22 cellular contexts compared by ENCODE assay signal in genomic region chr4:170743633-170744032, GRCh38.
DNase-seq lines count a peak whose midpoint lies in the region; ATAC-seq, FAIRE-seq and TF ChIP-seq lines count a peak whose summit lies in the region.
"Had no signal": no experiment of that assay in that cellular context is flagged by ENCODE, and none has a peak within 500 bp of the region (broad histone marks: within the 10 kb centered on the region; RNA-seq: fewer than 3 reads in every experiment).

No MANE protein-coding gene starts in this region.

- no peaks in the 10 kb centered on the region for H3K27me3 ChIP-seq in HepG2 (ENCODE audit: control insufficient read depth in 1 of 2, insufficient read depth in 2 of 2, low read length in 2 of 2)
- H3K27me3 ChIP-seq in right lobe of liver, result no peaks in the 10 kb centered on the region
- no peaks in the 10 kb centered on the region for H3K27me3 ChIP-seq in SJCRH30
- H3K27me3 ChIP-seq in lower lobe of right lung (ENCODE audit: low read depth), result no peaks in the 10 kb centered on the region
- H3K27me3 ChIP-seq in mesendoderm (ENCODE audit: insufficient read depth, low read length, poor library complexity), result no peaks in the 10 kb centered on the region

- H3K9me3 ChIP-seq in HepG2 (ENCODE audit: low read length) (no peaks in the 10 kb centered on the region), right lobe of liver (no peaks in the 10 kb centered on the region), SJCRH30 (replicated peaks) (no peaks in the 10 kb centered on the region), lower lobe of right lung (no peaks in the 10 kb centered on the region)

- peak; percentile 31 for DNase-seq in HepG2 (ENCODE audit: low spot score)
- DNase-seq in right lobe of liver, result no peak
- peak; percentile 34 to 57 for DNase-seq in SJCRH30
- DNase-seq in lower lobe of right lung, result peak; percentile 27
- no peak for DNase-seq in HTR-8/SVneo (ENCODE audit: insufficient read length, low spot score)
- no peak for DNase-seq in NCI-H345 (lab: John Stamatoyannopoulos, UW)
- DNase-seq in NCI-H1092 (lab: John Stamatoyannopoulos, UW), result no peak
- no peak for DNase-seq in mesendoderm
- DNase-seq: AML-193; C1 segment of cervical spinal cord; CD8-positive, alpha-beta T cell; EL; GF-D8; Karpas-422; NCI-H1417 treated with DMSO at 0.1 percent for 48 hours; NCI-H1930; NCI-H524 treated with DMSO at 0.1 percent for 48 hours; PC-9; SIG-M5 had no signal

- H3K36me3 ChIP-seq in HepG2 (replicated peaks in 1 of 2; ENCODE audit: control insufficient read depth in 1 of 2, insufficient read depth in 2 of 2, low read length in 2 of 2), result no peaks in the 10 kb centered on the region
- H3K36me3 ChIP-seq in right lobe of liver, result no peaks in the 10 kb centered on the region
- H3K36me3 ChIP-seq in SJCRH30, result no peaks in the 10 kb centered on the region
- H3K36me3 ChIP-seq in lower lobe of right lung, result no peaks in the 10 kb centered on the region
- no peaks in the 10 kb centered on the region for H3K36me3 ChIP-seq in mesendoderm (ENCODE audit: control insufficient read depth, insufficient read depth, low read length)

- no peak overlapping the region for H3K4me2 ChIP-seq in HepG2 (ENCODE audit: low read depth, low read length)
- H3K4me2 ChIP-seq in mesendoderm (ENCODE audit: low read length), result no peak overlapping the region
- H3K4me2 ChIP-seq: PC-9 had no signal

- no peak overlapping the region for H3K27ac ChIP-seq in HepG2 (ENCODE audit: extremely low read length, insufficient read depth, low read length)
- H3K27ac ChIP-seq in right lobe of liver, result no peak overlapping the region
- no peak overlapping the region for H3K27ac ChIP-seq in SJCRH30
- H3K27ac ChIP-seq in lower lobe of right lung, result no peak overlapping the region
- no peak overlapping the region for H3K27ac ChIP-seq in mesendoderm (ENCODE audit: low read depth, low read length)
- H3K27ac ChIP-seq: PC-9, RWPE1 had no signal

- no peak overlapping the region for H3K56ac ChIP-seq in mesendoderm (ENCODE audit: low read length)

- no peak overlapping the region for H2AK5ac ChIP-seq in mesendoderm (ENCODE audit: low read length)

- 15% methylated on average over 13 of the region's 13 CpGs for WGBS in HepG2 (ENCODE audit: low lambda C conversion rate)
- WGBS in right lobe of liver (ENCODE audit: insufficient coverage, low coverage, low lambda C conversion rate, missing lambda C conversion rate), result 49% methylated on average over 12 of the region's 13 CpGs
- WGBS in mesendoderm (ENCODE audit: extremely low coverage, insufficient coverage, low lambda C conversion rate), result no CpG with 5 or more reads among the region's 13 CpGs

- H3K9ac ChIP-seq in HepG2 (ENCODE audit: insufficient read depth, low read depth, low read length) (no peak overlapping the region), mesendoderm (ENCODE audit: low read length) (no peak overlapping the region)

- no peak overlapping the region for H3K4me3 ChIP-seq in HepG2 (replicated peaks in 1 of 3; ENCODE audit: insufficient read depth in 1 of 3, low read depth in 2 of 3, low read length in 3 of 3)
- H3K4me3 ChIP-seq in right lobe of liver, result no peak overlapping the region
- peak overlapping the region; percentile 32 for H3K4me3 ChIP-seq in SJCRH30
- H3K4me3 ChIP-seq in lower lobe of right lung, result no peak overlapping the region
- H3K4me3 ChIP-seq in mesendoderm (ENCODE audit: low read length), result no peak overlapping the region
- H3K4me3 ChIP-seq: PC-9 had no signal

- POLR2A ChIA-PET in HepG2 (lab: Yijun Ruan, JAX), result no interaction called here

- H2BK120ac ChIP-seq in mesendoderm (ENCODE audit: low read depth, low read length), result no peak overlapping the region

- intact Hi-C loops in HepG2 (cut with micrococcal nuclease; ENCODE audit: unreplicated experiment) (no loop called here), right lobe of liver (cut with DNase I) (no loop called here), lower lobe of right lung (cut with DNase I) (no loop called here)

- TF ChIP-seq CTCF in HepG2 (CRISPR knock-in tag; IDR thresholded peaks at IDR 0.05) (no peak), right lobe of liver (IDR thresholded peaks at IDR 0.05) (no peak), lower lobe of right lung (IDR thresholded peaks at IDR 0.05) (no peak)

- CTCF ChIA-PET in HepG2 (lab: Yijun Ruan, JAX; ENCODE audit: low intra/inter-chr PET ratio, low total read pairs), result no interaction called here

- no peak overlapping the region for H3K18ac ChIP-seq in mesendoderm (ENCODE audit: low read length)

- H4K5ac ChIP-seq in mesendoderm (ENCODE audit: low read length), result no peak overlapping the region

- no peak for FAIRE-seq in HepG2 (lab: Jason Lieb, UNC)
- FAIRE-seq in HTR-8/SVneo (lab: Jason Lieb, UNC), result no peak
- FAIRE-seq: GM19239, H54 had no signal

- H3K4me1 ChIP-seq in HepG2 (ENCODE audit: insufficient read depth, low read length) (no peaks in the 10 kb centered on the region), right lobe of liver (no peaks in the 10 kb centered on the region), SJCRH30 (no peaks in the 10 kb centered on the region), lower lobe of right lung (no peaks in the 10 kb centered on the region), mesendoderm (ENCODE audit: control insufficient read depth, low read depth, low read length) (no peaks in the 10 kb centered on the region)

- H4K20me1 ChIP-seq in HepG2 (ENCODE audit: insufficient read depth, low read length), result no peaks in the 10 kb centered on the region

- TF ChIP-seq EP300 in HepG2 (IDR thresholded peaks at IDR 0.05; ENCODE audit: low read depth in 2 of 2, low read length in 2 of 2) (no peak), HepG2 (CRISPR knock-in tag; IDR thresholded peaks at IDR 0.05; ENCODE audit: borderline replicate concordance) (no peak)

- TF ChIP-seq RAD21 in HepG2 (CRISPR knock-in tag; IDR thresholded peaks at IDR 0.05), result no peak

- in situ Hi-C loops in HepG2 (cut with HindIII; ENCODE audit: extremely low pct_ligation_motif_present, low pct_unique_long_range_greater_than_20kb), result no loop called here

- H3K79me1 ChIP-seq in mesendoderm (ENCODE audit: low read length), result no peaks in the 10 kb centered on the region

- TF ChIP-seq POLR2A in HepG2 (IDR thresholded peaks at IDR 0.05; ENCODE audit: insufficient read depth in 1 of 2, low read depth in 2 of 2, low read length in 2 of 2), result no peak
- TF ChIP-seq POLR2A in right lobe of liver (IDR thresholded peaks at IDR 0.05), result no peak

- no peak overlapping the region for H3K23ac ChIP-seq in mesendoderm (ENCODE audit: low read length)

- BruUV-seq in HepG2 (replicated peaks; lab: Mats Ljungman, UMichigan), result no TSS peak

- no peak overlapping the region for H2BK15ac ChIP-seq in mesendoderm (replicated peaks; ENCODE audit: low read depth)

- H4K8ac ChIP-seq in mesendoderm (ENCODE audit: low read depth, low read length), result no peak overlapping the region

- H3K4ac ChIP-seq in mesendoderm (ENCODE audit: low read depth, low read length), result no peak overlapping the region

- H3K79me2 ChIP-seq in HepG2 (ENCODE audit: insufficient read depth, low read length) (no peaks in the 10 kb centered on the region), mesendoderm (ENCODE audit: control insufficient read depth, insufficient read depth, low read length) (no peaks in the 10 kb centered on the region)

- H2AFZ ChIP-seq in HepG2 (ENCODE audit: low read length), result no peak overlapping the region
- H2AFZ ChIP-seq: PC-9 had no signal

- H2BK5ac ChIP-seq in mesendoderm (ENCODE audit: low read length), result no peak overlapping the region

- ATAC-seq in HepG2 (no peak), right lobe of liver (no peak), lower lobe of right lung (peak; percentile 9 to 57)
- ATAC-seq: CD8-positive, alpha-beta T cell had no signal

TF ChIP-seq in HepG2, 621 proteins besides CTCF, POLR2A, EP300 and RAD21 (continues in another document):
- TF ChIP-seq ZNF720 (CRISPR knock-in tag; IDR thresholded peaks at IDR 0.05) (no peak), ZBTB7A (CRISPR knock-in tag; IDR thresholded peaks at IDR 0.05) (no peak), ZNF333 (CRISPR knock-in tag; IDR thresholded peaks at IDR 0.05; ENCODE audit: borderline replicate concordance) (no peak), NFKB2 (CRISPR knock-in tag; IDR thresholded peaks at IDR 0.05; ENCODE audit: borderline replicate concordance) (no peak), DPF2 (CRISPR knock-in tag; IDR thresholded peaks at IDR 0.05; ENCODE audit: borderline replicate concordance, low read depth) (no peak), ZNF484 (CRISPR knock-in tag; IDR thresholded peaks at IDR 0.05; ENCODE audit: borderline replicate concordance, low read depth) (no peak), KLF6 (CRISPR knock-in tag; IDR thresholded peaks at IDR 0.05) (no peak), ZNF629 (CRISPR knock-in tag; conservative IDR thresholded peaks at IDR 0.05) (no peak), ZNF605 (CRISPR knock-in tag; IDR thresholded peaks at IDR 0.05) (no peak), HOXA7 (CRISPR knock-in tag; IDR thresholded peaks at IDR 0.05) (no peak), ZNF225 (CRISPR knock-in tag; IDR thresholded peaks at IDR 0.05) (no peak), TEAD3 (CRISPR knock-in tag; optimal IDR thresholded peaks at IDR 0.05; ENCODE audit: borderline replicate concordance) (no peak), PPARG (CRISPR knock-in tag; conservative IDR thresholded peaks at IDR 0.05) (no peak), ZNF382 (CRISPR knock-in tag; IDR thresholded peaks at IDR 0.05; ENCODE audit: borderline replicate concordance) (no peak), KAT7 (CRISPR knock-in tag; IDR thresholded peaks at IDR 0.05; ENCODE audit: borderline replicate concordance) (no peak)
- TF ChIP-seq, protein P1, sequence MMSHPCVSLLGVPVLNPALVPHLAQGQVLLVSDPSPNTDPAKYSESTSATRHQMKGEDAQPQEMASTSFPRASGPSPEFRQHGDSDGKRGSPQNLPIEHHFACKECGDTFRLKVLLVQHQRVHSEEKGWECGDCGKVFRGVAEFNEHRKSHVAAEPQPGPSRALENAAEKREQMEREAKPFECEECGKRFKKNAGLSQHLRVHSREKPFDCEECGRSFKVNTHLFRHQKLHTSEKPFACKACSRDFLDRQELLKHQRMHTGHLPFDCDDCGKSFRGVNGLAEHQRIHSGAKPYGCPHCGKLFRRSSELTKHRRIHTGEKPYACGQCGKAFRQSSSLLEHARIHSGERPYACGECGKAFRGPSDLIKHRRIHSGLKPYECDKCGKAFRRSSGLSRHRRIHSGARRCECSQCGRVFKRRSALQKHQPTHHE (CRISPR knock-in tag; IDR thresholded peaks at IDR 0.05; ENCODE audit: borderline replicate concordance), result no peak
- TF ChIP-seq, protein P2, sequence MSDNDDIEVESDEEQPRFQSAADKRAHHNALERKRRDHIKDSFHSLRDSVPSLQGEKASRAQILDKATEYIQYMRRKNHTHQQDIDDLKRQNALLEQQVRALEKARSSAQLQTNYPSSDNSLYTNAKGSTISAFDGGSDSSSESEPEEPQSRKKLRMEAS (IDR thresholded peaks at IDR 0.05), result no peak

Comparison
In these comparisons a context has a peak if more than half of its experiments do, and no peak if none do; other contexts are left out.
1. DNase-seq: peak in HepG2 (single experiment), SJCRH30 (2 of 2) and lower lobe of right lung (single experiment); none in right lobe of liver (0 of 3), HTR-8/SVneo (single experiment), NCI-H345 (single experiment), NCI-H1092 (single experiment) and mesendoderm (single experiment).
2. ATAC-seq: peak in lower lobe of right lung (2 of 2); none in HepG2 (single experiment) and right lobe of liver (0 of 4).